Comparison of ENCODE assay signal across 24 cellular contexts in genomic region chr16:27747946-27748345, GRCh38.
"Had no signal": no experiment of that assay in that cellular context is flagged by ENCODE, and none has a peak within 500 bp of the region (broad histone marks: within the 10 kb centered on the region; RNA-seq: fewer than 3 reads in every experiment).

No MANE protein-coding gene starts in this region.

- H3K4me3 ChIP-seq: left ventricle myocardium inferior, right atrium auricular region, right lobe of liver, skin epidermis, stomach, testis, tibial artery, uterus had no signal

- H3K9me3 Mint-ChIP-seq: memory B cell; naive thymus-derived CD8-positive, alpha-beta T cell; nephron; neural crest cell had no signal

- H3K27ac Mint-ChIP-seq: memory B cell; nephron; stimulated activated naive B cell treated with anti-CD40 and anti-IgM and Interleukin-4, amounts not matched to agents 10 μg/mL and 1 μg/mL and 100 μg/mL, for 72 hours had no signal

- H3K27me3 ChIP-seq: neutrophil, right atrium auricular region, right lobe of liver, stomach, testis, tibial artery, uterus had no signal

- H3K9me3 ChIP-seq: neutrophil, right atrium auricular region, right lobe of liver, stomach, testis, tibial artery, uterus had no signal

- H3K9ac ChIP-seq: parathyroid adenoma had no signal

- H3K79me2 ChIP-seq: parathyroid adenoma had no signal

- H3K36me3 ChIP-seq: right lobe of liver, uterus had no signal

- H2AFZ ChIP-seq: parathyroid adenoma had no signal

- FAIRE-seq: keratinocyte had no signal

- H3K4me1 ChIP-seq: parathyroid adenoma, right lobe of liver, testis, uterus had no signal

- ATAC-seq: naive thymus-derived CD8-positive, alpha-beta T cell; right lobe of liver; stimulated activated naive B cell treated with anti-CD40 and anti-IgM and Interleukin-4, amounts not matched to agents 10 μg/mL and 1 μg/mL and 100 μg/mL, for 72 hours; stimulated activated naive CD8-positive, alpha-beta T cell treated with anti-CD3 and anti-CD28 coated beads, Interleukin-15, Interleukin-2, amounts not matched to agents 100 U/mL and 50 U/mL, for 24 hours had no signal

- DNase-seq: hippocampal formation; left ventricle myocardium inferior; naive thymus-derived CD8-positive, alpha-beta T cell; occipital lobe; right lobe of liver; stimulated activated CD4-positive, alpha-beta T cell treated with anti-CD3 and anti-CD28 coated beads, Interleukin-12 subunit alpha, Interleukin-12 subunit beta, amount 100 ng/mL, for 4 hours; stimulated activated CD4-positive, alpha-beta T cell treated with anti-CD3 and anti-CD28 coated beads, Interleukin-15, amount 100 ng/mL, for 24 hours; stimulated activated CD4-positive, alpha-beta T cell treated with anti-CD3 and anti-CD28 coated beads, Interleukin-2, amount 100 ng/mL, for 24 hours; stimulated activated CD4-positive, alpha-beta T cell treated with anti-CD3 and anti-CD28 coated beads, Interleukin-4, amount 100 ng/mL, for 1 hour; stimulated activated naive B cell treated with anti-CD40 and anti-IgM and Interleukin-4, amounts not matched to agents 10 μg/mL and 1 μg/mL and 100 μg/mL, for 72 hours; stimulated activated naive CD8-positive, alpha-beta T cell treated with anti-CD3 and anti-CD28 coated beads, Interleukin-15, Interleukin-2, amounts not matched to agents 100 U/mL and 50 U/mL, for 24 hours; stomach; testis; tibial artery; trophoblast cell; uterus had no signal

- H3K27me3 Mint-ChIP-seq: memory B cell; naive thymus-derived CD8-positive, alpha-beta T cell; stimulated activated naive B cell treated with anti-CD40 and anti-IgM and Interleukin-4, amounts not matched to agents 10 μg/mL and 1 μg/mL and 100 μg/mL, for 72 hours had no signal

- H3K4me3 Mint-ChIP-seq: memory B cell; nephron; neural crest cell; stimulated activated naive B cell treated with anti-CD40 and anti-IgM and Interleukin-4, amounts not matched to agents 10 μg/mL and 1 μg/mL and 100 μg/mL, for 72 hours had no signal

- H3K27ac ChIP-seq: left ventricle myocardium inferior, neutrophil, parathyroid adenoma, right atrium auricular region, right lobe of liver, skin epidermis, stomach, testis, tibial artery, uterus had no signal
